Comparison of ENCODE assay signal across 21 cellular contexts in the genomic region with DNA sequence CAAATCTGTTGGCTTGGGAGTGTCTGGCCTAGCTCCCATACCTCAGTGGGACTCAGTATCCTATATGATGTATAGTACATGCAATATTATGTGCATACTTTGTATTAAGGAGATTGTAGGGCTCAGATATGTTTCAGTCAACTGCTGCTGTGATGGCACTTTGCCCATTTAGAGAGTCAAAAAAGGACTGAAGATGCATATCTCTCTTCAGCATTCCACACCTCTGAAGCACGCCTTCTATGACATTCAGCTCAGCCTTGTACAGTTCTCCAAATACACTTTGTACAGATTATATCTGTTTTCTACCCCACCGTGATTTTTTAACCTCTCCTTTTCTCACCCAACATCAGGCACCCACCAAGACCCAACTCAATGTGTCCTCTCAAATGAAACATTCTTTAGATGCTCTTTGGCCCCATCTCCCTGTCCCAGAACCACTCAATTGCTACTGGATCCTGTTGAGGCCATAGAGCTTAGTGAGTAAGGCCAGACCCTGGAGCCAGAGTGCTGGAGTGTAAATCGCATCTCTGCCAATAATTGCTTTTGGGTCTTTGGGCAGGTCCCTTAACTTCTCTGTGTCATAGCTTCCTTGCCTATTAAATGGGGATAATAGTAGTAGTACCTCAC. TPM values are rescaled to one million over a fixed set of nuclear protein-coding genes. Genes with fewer than 3 reads are reported as not detected.
DNase-seq lines count a peak whose midpoint lies in the region; ATAC-seq and TF ChIP-seq lines count a peak whose summit lies in the region.
"Had no signal": no experiment of that assay in that cellular context is flagged by ENCODE, and none has a peak within 500 bp of the region (broad histone marks: within the 10 kb centered on the region; RNA-seq: fewer than 3 reads in every experiment).

No MANE protein-coding gene starts in this region.

- no TSS peak for BruUV-seq in A673 (replicated peaks; lab: Mats Ljungman, UMichigan)

- TF ChIP-seq CTCF in AG10803 (conservative IDR thresholded peaks at IDR 0.05; ENCODE audit: low read length) (no peak), osteoblast (IDR thresholded peaks at IDR 0.05; ENCODE audit: extremely low read depth, low read depth, low read length) (no peak), A673 (conservative IDR thresholded peaks at IDR 0.05; ENCODE audit: low read depth, low read length) (no peak)

- H4K20me1 ChIP-seq in osteoblast (ENCODE audit: insufficient read depth, low read length): peaks cover 3% of the 10 kb centered on the region

- H3K4me1 ChIP-seq in osteoblast (ENCODE audit: insufficient read depth, low read length) (peaks cover 30% of the 10 kb centered on the region), right cardiac atrium (ENCODE audit: control insufficient read depth, insufficient read depth, low read length) (peaks cover 2% of the 10 kb centered on the region), A673 (ENCODE audit: insufficient read depth, low read length, poor library complexity, severe bottlenecking) (peaks cover 2% of the 10 kb centered on the region)
- H3K4me1 ChIP-seq: BE2C had no signal

- ATAC-seq in right cardiac atrium: no peak
- ATAC-seq in GM18858 (IDR thresholded peaks at IDR 0.05; ENCODE audit: unreplicated experiment): no peak

- 67% methylated on average over 3 of the region's 3 CpGs for WGBS in right cardiac atrium

- intact Hi-C loops in right cardiac atrium (cut with DNase I) (no loop called here), A673 (cut with micrococcal nuclease; ENCODE audit: unreplicated experiment) (no loop called here)

- H3K4me2 ChIP-seq in osteoblast (ENCODE audit: insufficient read depth, low read length): peak overlapping the region; percentile 50
- H3K4me2 ChIP-seq: KMS-11 had no signal

- H3K27me3 ChIP-seq in osteoblast (ENCODE audit: insufficient read depth, low read length) (no peaks in the 10 kb centered on the region), right cardiac atrium (ENCODE audit: control insufficient read depth, insufficient read depth) (no peaks in the 10 kb centered on the region), A673 (replicated peaks; ENCODE audit: insufficient read depth, low read depth, low read length, poor library complexity) (no peaks in the 10 kb centered on the region)
- H3K27me3 ChIP-seq: BE2C, MG63, SJSA1 had no signal

- H3K9me3 ChIP-seq in osteoblast (ENCODE audit: low read depth, low read length) (no peaks in the 10 kb centered on the region), right cardiac atrium (ENCODE audit: control insufficient read depth, low read length) (no peaks in the 10 kb centered on the region), A673 (ENCODE audit: low read depth, low read length, poor library complexity, severe bottlenecking) (no peaks in the 10 kb centered on the region)
- H3K9me3 ChIP-seq: BE2C, MG63, SJSA1 had no signal

- CTCF ChIA-PET in A673 (lab: Charles Lee): no interaction called here

- POLR2A ChIA-PET in A673 (lab: Charles Lee; ENCODE audit: low non-redundant PET): no interaction called here

- DNase-seq in AG10803 (ENCODE audit: low read depth) (peak; percentile 43), ELR (ENCODE audit: low read depth) (peak; percentile 36), amniotic epithelial cell (ENCODE audit: low read depth) (peak; percentile 59), osteoblast (ENCODE audit: insufficient read length, low spot score, missing footprints) (no peak), right cardiac atrium (no peak), A673 (ENCODE audit: low spot score) (no peak)
- DNase-seq: ACHN; BE2C; Calu3; CD4-positive, alpha-beta memory T cell; DMS79; GDM1; GOT3; MG63; NCI-H1105 treated with DMSO at 0.1 percent for 48 hours; NCI-H1694 treated with DMSO at 0.1 percent for 48 hours; NCI-H69; SW 1271 had no signal

- no peak overlapping the region for H3K4me3 ChIP-seq in AG10803 (ENCODE audit: low read length)
- H3K4me3 ChIP-seq in osteoblast (ENCODE audit: insufficient read depth, low read length): no peak overlapping the region
- no peak overlapping the region for H3K4me3 ChIP-seq in right cardiac atrium (ENCODE audit: low read length)
- no peak overlapping the region for H3K4me3 ChIP-seq in A673 (ENCODE audit: low read depth, low read length, poor library complexity, severe bottlenecking)
- H3K4me3 ChIP-seq: MG63, SJSA1 had no signal

- no peak overlapping the region for H2AFZ ChIP-seq in osteoblast (ENCODE audit: low read length)

- H3K27ac ChIP-seq in osteoblast (ENCODE audit: low read depth, low read length): peak overlapping the region; percentile 5
- H3K27ac ChIP-seq in right cardiac atrium (ENCODE audit: low read length): no peak overlapping the region
- no peak overlapping the region for H3K27ac ChIP-seq in A673 (ENCODE audit: low read depth, low read length, poor library complexity, severe bottlenecking)
- H3K27ac ChIP-seq: KMS-11, SJSA1 had no signal

- peaks cover 8% of the 10 kb centered on the region for H3K36me3 ChIP-seq in osteoblast (ENCODE audit: insufficient read depth, low read length)
- H3K36me3 ChIP-seq in A673 (ENCODE audit: insufficient read depth, low read length, poor library complexity, severe bottlenecking): no peaks in the 10 kb centered on the region
- H3K36me3 ChIP-seq: BE2C, MG63, SJSA1 had no signal

- peaks cover 69% of the 10 kb centered on the region for H3K79me2 ChIP-seq in osteoblast (ENCODE audit: insufficient read depth, low read length)

RNA-seq across cellular contexts. Expression of a gene that starts 15.6 kb away (rescaled TPM):
- total RNA-seq in osteoblast: 16.3 and 20.3 TPM in 2 replicates
- total RNA-seq in right cardiac atrium: 1 to 10 TPM; 2.6 to 4.5 (median 3.1) TPM
- 1.2 TPM for polyA plus RNA-seq in right cardiac atrium
- 19.5 and 20.5 TPM in 2 replicates for total RNA-seq in A673 (2021)

Comparison
In these comparisons a context has a peak if more than half of its experiments do, and no peak if none do; other contexts are left out.
1. DNase-seq: peak in AG10803 (single experiment), ELR (single experiment) and amniotic epithelial cell (single experiment); none in osteoblast (single experiment), right cardiac atrium (0 of 3) and A673 (single experiment).